Comparison of ENCODE assay signal across 20 cellular contexts in genomic region chr3:29144361-29144760, GRCh38.
DNase-seq lines count a peak whose midpoint lies in the region; ATAC-seq and TF ChIP-seq lines count a peak whose summit lies in the region.
"Had no signal": no experiment of that assay in that cellular context is flagged by ENCODE, and none has a peak within 500 bp of the region (broad histone marks: within the 10 kb centered on the region; RNA-seq: fewer than 3 reads in every experiment).

No MANE protein-coding gene starts in this region.

- no peak overlapping the region for H2AFZ ChIP-seq in smooth muscle cell (ENCODE audit: low read depth)

- no peaks in the 10 kb centered on the region for H3K36me3 ChIP-seq in smooth muscle cell (ENCODE audit: low read depth)
- H3K36me3 ChIP-seq in effector memory CD4-positive, alpha-beta T cell (ENCODE audit: control insufficient read depth, insufficient read depth, low read length), result no peaks in the 10 kb centered on the region
- H3K36me3 ChIP-seq in aorta (ENCODE audit: control insufficient read depth in 1 of 2, insufficient read depth in 2 of 2, low read length in 1 of 2), result no peaks in the 10 kb centered on the region
- H3K36me3 ChIP-seq: breast epithelium, SJSA1, thoracic aorta, WERI-Rb-1 had no signal

- peaks cover 17% of the 10 kb centered on the region for H3F3A ChIP-seq in smooth muscle cell (ENCODE audit: low read depth)

- H3K27me3 ChIP-seq in smooth muscle cell (ENCODE audit: low read depth), result no peaks in the 10 kb centered on the region
- H3K27me3 ChIP-seq in effector memory CD4-positive, alpha-beta T cell (replicated peaks; ENCODE audit: control insufficient read depth, insufficient read depth, low read length, poor library complexity, severe bottlenecking), result no peaks in the 10 kb centered on the region
- no peaks in the 10 kb centered on the region for H3K27me3 ChIP-seq in aorta (ENCODE audit: control insufficient read depth in 1 of 2, insufficient read depth in 2 of 2, low read length in 1 of 2)
- H3K27me3 ChIP-seq: breast epithelium, SJSA1 had no signal

- peaks cover 33% of the 10 kb centered on the region for H3K4me1 ChIP-seq in smooth muscle cell (ENCODE audit: low read depth)
- no peaks in the 10 kb centered on the region for H3K4me1 ChIP-seq in effector memory CD4-positive, alpha-beta T cell (ENCODE audit: control insufficient read depth, insufficient read depth, low read length, poor library complexity, severe bottlenecking)
- peaks cover 2 to 4% of the 10 kb centered on the region in 2 donors for H3K4me1 ChIP-seq in aorta (ENCODE audit: control insufficient read depth in 1 of 2, insufficient read depth in 2 of 2, low read length in 2 of 2)
- H3K4me1 ChIP-seq: breast epithelium had no signal

- H3K4me2 ChIP-seq in smooth muscle cell, result peak overlapping the region; percentile 78

- DNase-seq in Kasumi-1 (lab: John Stamatoyannopoulos, UW) (peak; percentile 37 to 48), amniotic epithelial cell (ENCODE audit: low read depth) (peak; percentile 91), iris pigment epithelial cell (ENCODE audit: low read depth) (peak; percentile 28), smooth muscle cell (lab: John Stamatoyannopoulos, UW; ENCODE audit: unreplicated experiment) (no peak), aorta (no peak), SW480 (ENCODE audit: low spot score) (no peak)
- DNase-seq in effector memory CD4-positive, alpha-beta T cell, result no peak
- DNase-seq: activated CD4-positive, alpha-beta T cell treated with anti-CD3 and anti-CD28 coated beads, Interleukin-2, amount 10 ng/mL, durations not matched to agents 24 days and 14 days; activated T-cell treated with anti-CD3 and anti-CD28 coated beads, Interleukin-2, amount 50 U/mL, for 4 hours; CD4-positive, CD25-positive, alpha-beta regulatory T cell; MV-4-11; NCI-H1694; retina; stimulated activated CD4-positive, alpha-beta T cell treated with anti-CD3 and anti-CD28 coated beads, Interleukin-12 subunit alpha, Interleukin-12 subunit beta, amount 100 ng/mL, for 4 hours; stimulated activated CD4-positive, alpha-beta T cell treated with anti-CD3 and anti-CD28 coated beads, Interleukin-4, amount 100 ng/mL, for 24 hours; stimulated activated naive CD4-positive, alpha-beta T cell treated with Interleukin-2 at 50 U/mL for 16 hours had no signal

- H3K4me3 ChIP-seq in smooth muscle cell (no peak overlapping the region), aorta (ENCODE audit: low read length in 2 of 2) (no peak overlapping the region)
- no peak overlapping the region for H3K4me3 ChIP-seq in effector memory CD4-positive, alpha-beta T cell (ENCODE audit: insufficient read depth, low read depth, low read length, poor library complexity, severe bottlenecking)
- H3K4me3 ChIP-seq: breast epithelium, SJSA1, thoracic aorta had no signal

- TF ChIP-seq CTCF in smooth muscle cell (IDR thresholded peaks at IDR 0.05; ENCODE audit: borderline replicate concordance, insufficient read depth, poor library complexity, severe bottlenecking), result no peak

- intact Hi-C loops in aorta (cut with DNase I), result no loop called here

- H3K27ac ChIP-seq in smooth muscle cell (ENCODE audit: low read depth) (no peak overlapping the region), aorta (ENCODE audit: low read depth in 1 of 2, low read length in 2 of 2) (no peak overlapping the region)
- no peak overlapping the region for H3K27ac ChIP-seq in effector memory CD4-positive, alpha-beta T cell (ENCODE audit: insufficient read depth, low read length, poor library complexity, severe bottlenecking)
- H3K27ac ChIP-seq: breast epithelium, SJSA1, thoracic aorta, WERI-Rb-1 had no signal

- no peaks in the 10 kb centered on the region for H3K79me2 ChIP-seq in smooth muscle cell (ENCODE audit: low read depth)

- no peaks in the 10 kb centered on the region for H3K9me3 ChIP-seq in smooth muscle cell (replicated peaks; ENCODE audit: low read depth)
- H3K9me3 ChIP-seq in effector memory CD4-positive, alpha-beta T cell (ENCODE audit: control insufficient read depth, low read length), result no peaks in the 10 kb centered on the region
- no peaks in the 10 kb centered on the region for H3K9me3 ChIP-seq in aorta (ENCODE audit: control insufficient read depth, low read length)
- H3K9me3 ChIP-seq: breast epithelium, SJSA1, thoracic aorta had no signal

- ATAC-seq in aorta (ENCODE audit: low FRiP score), result no peak
- ATAC-seq: activated T-cell treated with anti-CD3 and anti-CD28 coated beads, Interleukin-2, amount 50 U/mL, for 4 hours had no signal

- no peaks in the 10 kb centered on the region for H4K20me1 ChIP-seq in smooth muscle cell (ENCODE audit: low read depth)

- H3K9ac ChIP-seq in smooth muscle cell (ENCODE audit: low read depth), result no peak overlapping the region

- 25% methylated on average over 3 of the region's 3 CpGs for WGBS in smooth muscle cell (ENCODE audit: low lambda C conversion rate)
- 57 to 68% methylated on average over 3 of the region's 3 CpGs for WGBS in aorta, 2 donors

Comparison
In these comparisons a context has a peak if more than half of its experiments do, and no peak if none do; other contexts are left out.
1. DNase-seq: peak in Kasumi-1 (2 of 2), amniotic epithelial cell (single experiment) and iris pigment epithelial cell (single experiment); none in smooth muscle cell (single experiment), effector memory CD4-positive, alpha-beta T cell (0 of 3), aorta (0 of 2) and SW480 (single experiment).